In the genomic region with DNA sequence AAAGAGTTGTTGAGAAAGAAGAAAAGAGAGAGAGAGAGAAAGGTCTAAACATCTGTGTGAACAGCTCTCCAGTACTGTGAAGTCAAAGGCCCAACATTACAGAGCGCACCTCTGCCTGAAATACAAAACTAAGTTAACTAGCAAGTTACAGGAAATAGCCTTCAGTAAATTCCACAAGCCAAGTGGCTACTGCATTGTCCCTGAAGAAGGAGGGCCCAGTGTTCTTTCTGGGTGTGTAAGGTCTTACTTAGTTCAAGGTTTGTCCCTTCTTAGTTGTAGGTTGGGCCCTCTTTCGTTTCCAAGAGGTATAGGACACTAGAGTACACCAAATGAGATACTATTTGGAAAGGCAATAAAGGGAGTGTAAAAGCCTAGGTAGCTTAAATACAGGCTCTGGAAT, we compare ENCODE assay signal across 13 cellular contexts.
DNase-seq lines count a peak whose midpoint lies in the region; ATAC-seq and TF ChIP-seq lines count a peak whose summit lies in the region.
"Had no signal": no experiment of that assay in that cellular context is flagged by ENCODE, and none has a peak within 500 bp of the region (broad histone marks: within the 10 kb centered on the region; RNA-seq: fewer than 3 reads in every experiment).

No MANE protein-coding gene starts in this region.

- H3K36me3 ChIP-seq in HUES64 (ENCODE audit: insufficient read depth, low read length) (peaks cover 31% of the 10 kb centered on the region), adrenal gland (replicated peaks in 1 of 2) (peaks cover 0 to 17% of the 10 kb centered on the region in 2 donors)

- TF ChIP-seq POLR2A in adrenal gland (IDR thresholded peaks at IDR 0.05), result no peak

- H3K27ac ChIP-seq in HUES64 (ENCODE audit: low read depth, low read length), result peak overlapping the region; percentile 54
- peak overlapping the region in 3 of 5 donors; percentile 6 to 94 (median 42) for H3K27ac ChIP-seq in adrenal gland
- H3K27ac ChIP-seq: neutrophil had no signal

- H3K9me3 Mint-ChIP-seq in CD14-positive monocyte, result no peaks in the 10 kb centered on the region

- no peak for TF ChIP-seq CTCF in CD14-positive monocyte (IDR thresholded peaks at IDR 0.05)
- TF ChIP-seq CTCF in adrenal gland (IDR thresholded peaks at IDR 0.05), result no peak

- WGBS in HUES64, result 91% methylated on average over 2 of the region's 2 CpGs
- 72 to 83% (median 79%) methylated on average over 2 of the region's 2 CpGs for WGBS in adrenal gland, 4 donors

- H3K9me3 ChIP-seq in HUES64 (ENCODE audit: insufficient read depth, low read depth, low read length) (no peaks in the 10 kb centered on the region), adrenal gland (replicated peaks in 1 of 3) (no peaks in the 10 kb centered on the region)
- H3K9me3 ChIP-seq: neutrophil had no signal

- intact Hi-C loops in CD14-positive monocyte (cut with micrococcal nuclease) (no loop called here), adrenal gland (cut with DNase I) (loop anchor here in 1 of 2 donors (10.0 kb wide), 1 partner anchor 115 kb away; a partner anchor contains a TSS)

- H3K27ac Mint-ChIP-seq in CD14-positive monocyte, result peak overlapping the region in 6 of 7 donors; percentile 11 to 95 (median 68)

- peaks cover 64% of the 10 kb centered on the region for H3K4me1 ChIP-seq in HUES64 (ENCODE audit: insufficient read depth, low read length)
- H3K4me1 ChIP-seq in adrenal gland (replicated peaks in 1 of 2), result peaks cover 21 to 35% of the 10 kb centered on the region in 2 donors

- peaks cover 34 to 47% of the 10 kb centered on the region in 2 donors for H3K36me3 Mint-ChIP-seq in CD14-positive monocyte

- H3K9ac ChIP-seq in HUES64 (ENCODE audit: low read depth, low read length), result peak overlapping the region; percentile 6; the same call in 1 of the 2 replicates

- H3K4me3 ChIP-seq in HUES64 (ENCODE audit: low read length), result no peak overlapping the region
- no peak overlapping the region for H3K4me3 ChIP-seq in adrenal gland
- H3K4me3 ChIP-seq: coronary artery had no signal

- no peak for ATAC-seq in GM18868 (IDR thresholded peaks at IDR 0.05; ENCODE audit: unreplicated experiment)

- H3K27me3 ChIP-seq in HUES64 (ENCODE audit: insufficient read depth, low read length) (no peaks in the 10 kb centered on the region), adrenal gland (no peaks in the 10 kb centered on the region)
- H3K27me3 ChIP-seq: neutrophil had no signal

- DNase-seq in CD14-positive monocyte (ENCODE audit: low spot score) (no peak), adrenal gland (peak in 2 of 7 donors; percentile 6 to 25), mucosa of gallbladder (ENCODE audit: low spot score) (peak; percentile 33), NCI-H2081 (lab: John Stamatoyannopoulos, UW) (no peak), NCI-H2171 treated with DMSO at 0.1 percent for 48 hours (lab: John Stamatoyannopoulos, UW) (no peak), SKM-1 (lab: John Stamatoyannopoulos, UW; ENCODE audit: unreplicated experiment) (no peak)
- DNase-seq: MV-4-11; NCI-H510A treated with DMSO at 0.1 percent for 48 hours; stimulated activated CD4-positive, alpha-beta T cell treated with anti-CD3 and anti-CD28 coated beads, Interleukin-15, amount 100 ng/mL, for 24 hours had no signal

- H3K4me3 Mint-ChIP-seq in CD14-positive monocyte, result no peak overlapping the region

- no peaks in the 10 kb centered on the region for H3K27me3 Mint-ChIP-seq in CD14-positive monocyte (ENCODE audit: low read depth in 3 of 3)

- peaks cover 92% of the 10 kb centered on the region for H3K4me1 Mint-ChIP-seq in CD14-positive monocyte
